Comparison of ENCODE assay signal across 2 cellular contexts in the genomic region with DNA sequence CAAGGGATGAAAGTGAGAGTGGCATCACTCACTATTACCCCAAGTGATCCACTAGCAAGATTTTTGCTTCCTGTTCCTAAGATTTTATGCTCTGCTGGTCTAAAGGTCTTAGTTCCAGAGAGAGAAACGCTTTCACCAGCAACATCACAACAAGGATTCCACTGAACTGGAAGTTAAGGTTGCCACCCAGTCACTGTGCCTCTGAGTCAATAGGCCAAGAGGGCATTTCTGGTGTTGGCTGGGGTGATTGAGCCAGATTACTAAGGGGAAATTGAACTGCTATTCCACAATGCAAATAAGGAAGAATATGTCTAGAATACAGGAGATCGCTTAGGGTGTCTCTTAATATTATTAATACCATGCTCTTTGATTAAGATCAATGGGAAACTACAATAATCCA.
TF ChIP-seq lines count a peak whose summit lies in the region.

No MANE protein-coding gene starts in this region.

TF ChIP-seq in liver, 16 proteins besides CTCF, POLR2A, EP300 and RAD21 (continued from another document):
- TF ChIP-seq ZBTB33 (IDR thresholded peaks at IDR 0.05): no peak
- no peak for TF ChIP-seq TAF1 (conservative IDR thresholded peaks at IDR 0.05)

TF ChIP-seq in HepG2, 621 proteins besides CTCF, POLR2A, EP300 and RAD21 (continued from another document):
- TF ChIP-seq, protein P1, sequence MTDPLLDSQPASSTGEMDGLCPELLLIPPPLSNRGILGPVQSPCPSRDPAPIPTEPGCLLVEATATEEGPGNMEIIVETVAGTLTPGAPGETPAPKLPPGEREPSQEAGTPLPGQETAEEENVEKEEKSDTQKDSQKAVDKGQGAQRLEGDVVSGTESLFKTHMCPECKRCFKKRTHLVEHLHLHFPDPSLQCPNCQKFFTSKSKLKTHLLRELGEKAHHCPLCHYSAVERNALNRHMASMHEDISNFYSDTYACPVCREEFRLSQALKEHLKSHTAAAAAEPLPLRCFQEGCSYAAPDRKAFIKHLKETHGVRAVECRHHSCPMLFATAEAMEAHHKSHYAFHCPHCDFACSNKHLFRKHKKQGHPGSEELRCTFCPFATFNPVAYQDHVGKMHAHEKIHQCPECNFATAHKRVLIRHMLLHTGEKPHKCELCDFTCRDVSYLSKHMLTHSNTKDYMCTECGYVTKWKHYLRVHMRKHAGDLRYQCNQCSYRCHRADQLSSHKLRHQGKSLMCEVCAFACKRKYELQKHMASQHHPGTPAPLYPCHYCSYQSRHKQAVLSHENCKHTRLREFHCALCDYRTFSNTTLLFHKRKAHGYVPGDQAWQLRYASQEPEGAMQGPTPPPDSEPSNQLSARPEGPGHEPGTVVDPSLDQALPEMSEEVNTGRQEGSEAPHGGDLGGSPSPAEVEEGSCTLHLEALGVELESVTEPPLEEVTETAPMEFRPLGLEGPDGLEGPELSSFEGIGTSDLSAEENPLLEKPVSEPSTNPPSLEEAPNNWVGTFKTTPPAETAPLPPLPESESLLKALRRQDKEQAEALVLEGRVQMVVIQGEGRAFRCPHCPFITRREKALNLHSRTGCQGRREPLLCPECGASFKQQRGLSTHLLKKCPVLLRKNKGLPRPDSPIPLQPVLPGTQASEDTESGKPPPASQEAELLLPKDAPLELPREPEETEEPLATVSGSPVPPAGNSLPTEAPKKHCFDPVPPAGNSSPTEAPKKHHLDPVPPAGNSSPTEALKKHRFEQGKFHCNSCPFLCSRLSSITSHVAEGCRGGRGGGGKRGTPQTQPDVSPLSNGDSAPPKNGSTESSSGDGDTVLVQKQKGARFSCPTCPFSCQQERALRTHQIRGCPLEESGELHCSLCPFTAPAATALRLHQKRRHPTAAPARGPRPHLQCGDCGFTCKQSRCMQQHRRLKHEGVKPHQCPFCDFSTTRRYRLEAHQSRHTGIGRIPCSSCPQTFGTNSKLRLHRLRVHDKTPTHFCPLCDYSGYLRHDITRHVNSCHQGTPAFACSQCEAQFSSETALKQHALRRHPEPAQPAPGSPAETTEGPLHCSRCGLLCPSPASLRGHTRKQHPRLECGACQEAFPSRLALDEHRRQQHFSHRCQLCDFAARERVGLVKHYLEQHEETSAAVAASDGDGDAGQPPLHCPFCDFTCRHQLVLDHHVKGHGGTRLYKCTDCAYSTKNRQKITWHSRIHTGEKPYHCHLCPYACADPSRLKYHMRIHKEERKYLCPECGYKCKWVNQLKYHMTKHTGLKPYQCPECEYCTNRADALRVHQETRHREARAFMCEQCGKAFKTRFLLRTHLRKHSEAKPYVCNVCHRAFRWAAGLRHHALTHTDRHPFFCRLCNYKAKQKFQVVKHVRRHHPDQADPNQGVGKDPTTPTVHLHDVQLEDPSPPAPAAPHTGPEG (CRISPR knock-in tag; IDR thresholded peaks at IDR 0.05): no peak
- TF ChIP-seq ZNF3 (CRISPR knock-in tag; IDR thresholded peaks at IDR 0.05): no peak
- TF ChIP-seq MBNL3 (CRISPR knock-in tag; conservative IDR thresholded peaks at IDR 0.05): no peak
- no peak for TF ChIP-seq THAP7 (CRISPR knock-in tag; IDR thresholded peaks at IDR 0.05)
- TF ChIP-seq HOXA9 (CRISPR knock-in tag; IDR thresholded peaks at IDR 0.05; ENCODE audit: borderline replicate concordance): no peak
- TF ChIP-seq RORA (CRISPR knock-in tag; IDR thresholded peaks at IDR 0.05): no peak
